Comparison of ENCODE assay signal across 4 cellular contexts in the genomic region with DNA sequence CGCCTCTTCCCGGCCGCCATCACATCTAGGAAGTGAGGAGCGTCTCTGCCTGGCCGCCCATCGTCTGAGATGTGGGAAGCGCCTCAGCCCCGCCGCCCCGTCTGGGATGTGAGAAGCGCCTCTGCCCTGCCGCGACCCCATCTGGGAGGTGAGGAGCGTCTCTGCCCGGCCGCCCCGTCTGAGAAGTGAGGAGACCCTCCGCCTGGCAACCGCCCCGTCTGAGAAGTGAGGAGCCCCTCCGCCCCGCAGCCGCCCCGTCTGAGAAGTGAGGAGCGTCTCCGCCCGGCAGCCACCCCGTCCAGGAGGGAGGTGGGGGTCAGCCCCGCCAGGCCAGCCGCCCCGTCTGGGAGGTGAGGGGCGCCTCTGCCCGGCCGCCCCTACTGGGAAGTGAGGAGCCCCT. TPM values are rescaled to one million over a fixed set of nuclear protein-coding genes. Genes with fewer than 3 reads are reported as not detected.
"Had no signal": no experiment of that assay in that cellular context is flagged by ENCODE, and none has a peak within 500 bp of the region (broad histone marks: within the 10 kb centered on the region; RNA-seq: fewer than 3 reads in every experiment).

No MANE protein-coding gene starts in this region.

RNA-seq across cellular contexts. Expression of a gene that starts 40.1 kb away (rescaled TPM):
- total RNA-seq: OCI-LY7, Right ventricle myocardium superior, SJCRH30, SK-MEL-5 had no signal
